ENCODE assay signal across 1 cellular context in the genomic region with DNA sequence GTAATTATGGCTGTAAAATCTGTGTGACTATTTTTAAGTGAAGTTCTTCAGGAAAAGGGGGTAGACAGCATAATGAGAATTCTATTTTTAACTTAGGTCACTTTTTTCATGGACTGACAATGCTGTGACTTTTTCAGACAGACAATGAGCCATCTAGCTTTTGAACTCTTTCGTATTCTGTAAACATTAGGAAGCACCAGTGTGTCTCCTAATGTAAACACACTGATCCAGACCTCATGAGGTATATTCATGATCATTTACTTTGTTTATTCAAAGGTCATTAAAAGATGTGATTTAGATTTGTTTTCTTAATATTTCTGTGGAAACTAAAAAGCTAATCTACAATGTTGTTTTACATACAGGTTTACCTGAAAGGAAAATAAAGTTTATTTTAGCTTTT.
TF ChIP-seq lines count a peak whose summit lies in the region.

No MANE protein-coding gene starts in this region.

TF ChIP-seq in HepG2, 621 proteins besides CTCF, POLR2A, EP300 and RAD21 (continued from another document and continues in another):
- TF ChIP-seq MLXIP (CRISPR knock-in tag; IDR thresholded peaks at IDR 0.05; ENCODE audit: borderline replicate concordance): 0 out of 2 replicates have a peak, but pooled peaks have one; percentile 61
- 0 out of 2 replicates have a peak, but pooled peaks have one; percentile 43 for TF ChIP-seq NFKBIZ (CRISPR knock-in tag; IDR thresholded peaks at IDR 0.05)
- TF ChIP-seq CREB1 (IDR thresholded peaks at IDR 0.05): no peak
- TF ChIP-seq CREB1 (CRISPR knock-in tag; IDR thresholded peaks at IDR 0.05): peak; percentile 34; the same call in 1 of the 2 replicates
- peak; percentile 87; the same call in 1 of the 2 replicates for TF ChIP-seq HMG20A (CRISPR knock-in tag; IDR thresholded peaks at IDR 0.05; ENCODE audit: borderline replicate concordance)
- TF ChIP-seq TCF7L2 (IDR thresholded peaks at IDR 0.05; ENCODE audit: low read depth, low read length): no peak; the same call in 1 of the 2 replicates
- TF ChIP-seq ZNF343 (CRISPR knock-in tag; IDR thresholded peaks at IDR 0.05): no peak
- no peak for TF ChIP-seq ZNF354B (CRISPR knock-in tag; IDR thresholded peaks at IDR 0.05)
- TF ChIP-seq ZKSCAN8 (CRISPR knock-in tag; IDR thresholded peaks at IDR 0.05; ENCODE audit: borderline replicate concordance): 0 out of 2 replicates have a peak, but pooled peaks have one; percentile 65
- peak; percentile 92; the same call in 1 of the 2 replicates for TF ChIP-seq HOMEZ (CRISPR knock-in tag; IDR thresholded peaks at IDR 0.05; ENCODE audit: low read depth)
- TF ChIP-seq ZNF276 (CRISPR knock-in tag; IDR thresholded peaks at IDR 0.05; ENCODE audit: low read depth): no peak
- no peak for TF ChIP-seq SCMH1 (CRISPR knock-in tag; IDR thresholded peaks at IDR 0.05; ENCODE audit: borderline replicate concordance)
- peak; percentile 68; the same call in 1 of the 2 replicates for TF ChIP-seq THRA (CRISPR knock-in tag; IDR thresholded peaks at IDR 0.05; ENCODE audit: borderline replicate concordance)
- TF ChIP-seq FOSL2 (CRISPR knock-in tag; IDR thresholded peaks at IDR 0.05): peak; percentile 38; the same call in 1 of the 2 replicates
- no peak for TF ChIP-seq ZSCAN21 (CRISPR knock-in tag; IDR thresholded peaks at IDR 0.05; ENCODE audit: borderline replicate concordance)
- no peak for TF ChIP-seq ZNF256 (CRISPR knock-in tag; conservative IDR thresholded peaks at IDR 0.05)
- TF ChIP-seq KLF15 (CRISPR knock-in tag; IDR thresholded peaks at IDR 0.05; ENCODE audit: borderline replicate concordance): no peak
- 0 out of 2 replicates have a peak, but pooled peaks have one; percentile 62 for TF ChIP-seq ZFP1 (CRISPR knock-in tag; IDR thresholded peaks at IDR 0.05)
- peak; percentile 48 for TF ChIP-seq ASH2L (IDR thresholded peaks at IDR 0.05; ENCODE audit: insufficient read length, low read depth, low read length)
- TF ChIP-seq, protein P1, sequence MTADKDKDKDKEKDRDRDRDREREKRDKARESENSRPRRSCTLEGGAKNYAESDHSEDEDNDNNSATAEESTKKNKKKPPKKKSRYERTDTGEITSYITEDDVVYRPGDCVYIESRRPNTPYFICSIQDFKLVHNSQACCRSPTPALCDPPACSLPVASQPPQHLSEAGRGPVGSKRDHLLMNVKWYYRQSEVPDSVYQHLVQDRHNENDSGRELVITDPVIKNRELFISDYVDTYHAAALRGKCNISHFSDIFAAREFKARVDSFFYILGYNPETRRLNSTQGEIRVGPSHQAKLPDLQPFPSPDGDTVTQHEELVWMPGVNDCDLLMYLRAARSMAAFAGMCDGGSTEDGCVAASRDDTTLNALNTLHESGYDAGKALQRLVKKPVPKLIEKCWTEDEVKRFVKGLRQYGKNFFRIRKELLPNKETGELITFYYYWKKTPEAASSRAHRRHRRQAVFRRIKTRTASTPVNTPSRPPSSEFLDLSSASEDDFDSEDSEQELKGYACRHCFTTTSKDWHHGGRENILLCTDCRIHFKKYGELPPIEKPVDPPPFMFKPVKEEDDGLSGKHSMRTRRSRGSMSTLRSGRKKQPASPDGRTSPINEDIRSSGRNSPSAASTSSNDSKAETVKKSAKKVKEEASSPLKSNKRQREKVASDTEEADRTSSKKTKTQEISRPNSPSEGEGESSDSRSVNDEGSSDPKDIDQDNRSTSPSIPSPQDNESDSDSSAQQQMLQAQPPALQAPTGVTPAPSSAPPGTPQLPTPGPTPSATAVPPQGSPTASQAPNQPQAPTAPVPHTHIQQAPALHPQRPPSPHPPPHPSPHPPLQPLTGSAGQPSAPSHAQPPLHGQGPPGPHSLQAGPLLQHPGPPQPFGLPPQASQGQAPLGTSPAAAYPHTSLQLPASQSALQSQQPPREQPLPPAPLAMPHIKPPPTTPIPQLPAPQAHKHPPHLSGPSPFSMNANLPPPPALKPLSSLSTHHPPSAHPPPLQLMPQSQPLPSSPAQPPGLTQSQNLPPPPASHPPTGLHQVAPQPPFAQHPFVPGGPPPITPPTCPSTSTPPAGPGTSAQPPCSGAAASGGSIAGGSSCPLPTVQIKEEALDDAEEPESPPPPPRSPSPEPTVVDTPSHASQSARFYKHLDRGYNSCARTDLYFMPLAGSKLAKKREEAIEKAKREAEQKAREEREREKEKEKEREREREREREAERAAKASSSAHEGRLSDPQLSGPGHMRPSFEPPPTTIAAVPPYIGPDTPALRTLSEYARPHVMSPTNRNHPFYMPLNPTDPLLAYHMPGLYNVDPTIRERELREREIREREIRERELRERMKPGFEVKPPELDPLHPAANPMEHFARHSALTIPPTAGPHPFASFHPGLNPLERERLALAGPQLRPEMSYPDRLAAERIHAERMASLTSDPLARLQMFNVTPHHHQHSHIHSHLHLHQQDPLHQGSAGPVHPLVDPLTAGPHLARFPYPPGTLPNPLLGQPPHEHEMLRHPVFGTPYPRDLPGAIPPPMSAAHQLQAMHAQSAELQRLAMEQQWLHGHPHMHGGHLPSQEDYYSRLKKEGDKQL (CRISPR knock-in tag; IDR thresholded peaks at IDR 0.05; ENCODE audit: low read depth): peak; percentile 75; the same call in 1 of the 2 replicates
- TF ChIP-seq ISL2 (CRISPR knock-in tag; IDR thresholded peaks at IDR 0.05): peak; percentile 87
- peak; percentile 70; the same call in 1 of the 2 replicates for TF ChIP-seq NR2F6 (IDR thresholded peaks at IDR 0.05)
- TF ChIP-seq NR2F6 (CRISPR knock-in tag; IDR thresholded peaks at IDR 0.05): peak; percentile 73
- TF ChIP-seq GATAD2A (CRISPR knock-in tag; IDR thresholded peaks at IDR 0.05): peak; percentile 97
- peak; percentile 43; the same call in 1 of the 2 replicates for TF ChIP-seq HOXA5 (CRISPR knock-in tag; IDR thresholded peaks at IDR 0.05)
- no peak for TF ChIP-seq KLF9 (CRISPR knock-in tag; IDR thresholded peaks at IDR 0.05; ENCODE audit: low read depth)
- TF ChIP-seq ATF2 (CRISPR knock-in tag; IDR thresholded peaks at IDR 0.05): peak; percentile 62; the same call in 1 of the 2 replicates
- 0 out of 2 replicates have a peak, but pooled peaks have one; percentile 10 for TF ChIP-seq STAG1 (CRISPR knock-in tag; IDR thresholded peaks at IDR 0.05)
- peak; percentile 90; the same call in 1 of the 2 replicates for TF ChIP-seq FOXJ3 (CRISPR knock-in tag; IDR thresholded peaks at IDR 0.05; ENCODE audit: borderline replicate concordance)
- TF ChIP-seq DPF2 (CRISPR knock-in tag; IDR thresholded peaks at IDR 0.05; ENCODE audit: borderline replicate concordance, low read depth): peak; percentile 46; the same call in 1 of the 2 replicates
- TF ChIP-seq ERF (CRISPR knock-in tag; IDR thresholded peaks at IDR 0.05): no peak; the same call in 1 of the 2 replicates
- peak; percentile 65; the same call in 1 of the 2 replicates for TF ChIP-seq HNF1A (IDR thresholded peaks at IDR 0.05; ENCODE audit: low read depth)
- TF ChIP-seq HNF1A (CRISPR knock-in tag; IDR thresholded peaks at IDR 0.05; ENCODE audit: borderline replicate concordance): no peak; the same call in 1 of the 2 replicates
- peak; percentile 59 for TF ChIP-seq THAP11 (CRISPR knock-in tag; IDR thresholded peaks at IDR 0.05)
- no peak for TF ChIP-seq ZNF639 (CRISPR knock-in tag; conservative IDR thresholded peaks at IDR 0.05)
- TF ChIP-seq KDM5B (CRISPR knock-in tag; IDR thresholded peaks at IDR 0.05; ENCODE audit: borderline replicate concordance): no peak
